ENCODE assay signal across 1 cellular context in the genomic region with DNA sequence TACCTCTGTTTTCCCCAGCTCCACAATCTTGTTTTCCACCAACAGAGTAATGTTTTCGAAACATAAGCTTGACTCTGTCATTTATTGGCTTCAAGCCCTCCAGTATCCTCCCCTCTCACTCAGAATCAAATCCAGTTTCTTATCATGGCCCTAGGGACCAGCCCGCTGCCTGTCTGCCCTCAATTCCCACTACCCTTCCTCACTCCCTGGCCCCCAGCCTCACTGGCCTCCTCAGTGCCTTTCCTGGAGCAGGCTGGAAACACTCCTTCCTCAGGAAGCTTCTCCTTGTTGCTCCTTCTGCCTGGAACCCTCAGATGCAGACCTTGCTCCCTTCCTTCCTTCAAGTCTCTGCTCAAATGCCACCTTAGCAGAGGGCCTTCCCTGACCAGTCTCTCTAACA.
TF ChIP-seq lines count a peak whose summit lies in the region.

No MANE protein-coding gene starts in this region.

TF ChIP-seq in H1, 55 proteins besides CTCF, POLR2A, EP300 and RAD21:
- TF ChIP-seq BCL11A (IDR thresholded peaks at IDR 0.05; ENCODE audit: low read depth in 2 of 2, low read length in 2 of 2) (no peak), SRF (IDR thresholded peaks at IDR 0.05; ENCODE audit: low read depth, low read length) (no peak), POU5F1 (IDR thresholded peaks at IDR 0.05; ENCODE audit: low read depth, low read length) (no peak), SUZ12 (IDR thresholded peaks at IDR 0.05; ENCODE audit: low read length) (no peak), PHF8 (conservative IDR thresholded peaks at IDR 0.05; ENCODE audit: low read depth, low read length) (no peak), RXRA (IDR thresholded peaks at IDR 0.05; ENCODE audit: insufficient read depth, low read depth, low read length) (no peak), USF2 (IDR thresholded peaks at IDR 0.05; ENCODE audit: low read length) (no peak), NANOG (IDR thresholded peaks at IDR 0.05; ENCODE audit: insufficient read depth, low read depth, low read length, poor library complexity, severe bottlenecking) (no peak), BACH1 (IDR thresholded peaks at IDR 0.05; ENCODE audit: low read length) (no peak), RNF2 (IDR thresholded peaks at IDR 0.05; ENCODE audit: borderline replicate concordance, low read depth, low read length, missing control alignments, poor library complexity, severe bottlenecking) (no peak), RFX5 (IDR thresholded peaks at IDR 0.05; ENCODE audit: borderline replicate concordance, low read depth, low read length) (no peak), YY1 (IDR thresholded peaks at IDR 0.05; ENCODE audit: low read depth, low read length) (no peak), SIRT6 (IDR thresholded peaks at IDR 0.05; ENCODE audit: low read length) (no peak)
- TF ChIP-seq, protein P1, sequence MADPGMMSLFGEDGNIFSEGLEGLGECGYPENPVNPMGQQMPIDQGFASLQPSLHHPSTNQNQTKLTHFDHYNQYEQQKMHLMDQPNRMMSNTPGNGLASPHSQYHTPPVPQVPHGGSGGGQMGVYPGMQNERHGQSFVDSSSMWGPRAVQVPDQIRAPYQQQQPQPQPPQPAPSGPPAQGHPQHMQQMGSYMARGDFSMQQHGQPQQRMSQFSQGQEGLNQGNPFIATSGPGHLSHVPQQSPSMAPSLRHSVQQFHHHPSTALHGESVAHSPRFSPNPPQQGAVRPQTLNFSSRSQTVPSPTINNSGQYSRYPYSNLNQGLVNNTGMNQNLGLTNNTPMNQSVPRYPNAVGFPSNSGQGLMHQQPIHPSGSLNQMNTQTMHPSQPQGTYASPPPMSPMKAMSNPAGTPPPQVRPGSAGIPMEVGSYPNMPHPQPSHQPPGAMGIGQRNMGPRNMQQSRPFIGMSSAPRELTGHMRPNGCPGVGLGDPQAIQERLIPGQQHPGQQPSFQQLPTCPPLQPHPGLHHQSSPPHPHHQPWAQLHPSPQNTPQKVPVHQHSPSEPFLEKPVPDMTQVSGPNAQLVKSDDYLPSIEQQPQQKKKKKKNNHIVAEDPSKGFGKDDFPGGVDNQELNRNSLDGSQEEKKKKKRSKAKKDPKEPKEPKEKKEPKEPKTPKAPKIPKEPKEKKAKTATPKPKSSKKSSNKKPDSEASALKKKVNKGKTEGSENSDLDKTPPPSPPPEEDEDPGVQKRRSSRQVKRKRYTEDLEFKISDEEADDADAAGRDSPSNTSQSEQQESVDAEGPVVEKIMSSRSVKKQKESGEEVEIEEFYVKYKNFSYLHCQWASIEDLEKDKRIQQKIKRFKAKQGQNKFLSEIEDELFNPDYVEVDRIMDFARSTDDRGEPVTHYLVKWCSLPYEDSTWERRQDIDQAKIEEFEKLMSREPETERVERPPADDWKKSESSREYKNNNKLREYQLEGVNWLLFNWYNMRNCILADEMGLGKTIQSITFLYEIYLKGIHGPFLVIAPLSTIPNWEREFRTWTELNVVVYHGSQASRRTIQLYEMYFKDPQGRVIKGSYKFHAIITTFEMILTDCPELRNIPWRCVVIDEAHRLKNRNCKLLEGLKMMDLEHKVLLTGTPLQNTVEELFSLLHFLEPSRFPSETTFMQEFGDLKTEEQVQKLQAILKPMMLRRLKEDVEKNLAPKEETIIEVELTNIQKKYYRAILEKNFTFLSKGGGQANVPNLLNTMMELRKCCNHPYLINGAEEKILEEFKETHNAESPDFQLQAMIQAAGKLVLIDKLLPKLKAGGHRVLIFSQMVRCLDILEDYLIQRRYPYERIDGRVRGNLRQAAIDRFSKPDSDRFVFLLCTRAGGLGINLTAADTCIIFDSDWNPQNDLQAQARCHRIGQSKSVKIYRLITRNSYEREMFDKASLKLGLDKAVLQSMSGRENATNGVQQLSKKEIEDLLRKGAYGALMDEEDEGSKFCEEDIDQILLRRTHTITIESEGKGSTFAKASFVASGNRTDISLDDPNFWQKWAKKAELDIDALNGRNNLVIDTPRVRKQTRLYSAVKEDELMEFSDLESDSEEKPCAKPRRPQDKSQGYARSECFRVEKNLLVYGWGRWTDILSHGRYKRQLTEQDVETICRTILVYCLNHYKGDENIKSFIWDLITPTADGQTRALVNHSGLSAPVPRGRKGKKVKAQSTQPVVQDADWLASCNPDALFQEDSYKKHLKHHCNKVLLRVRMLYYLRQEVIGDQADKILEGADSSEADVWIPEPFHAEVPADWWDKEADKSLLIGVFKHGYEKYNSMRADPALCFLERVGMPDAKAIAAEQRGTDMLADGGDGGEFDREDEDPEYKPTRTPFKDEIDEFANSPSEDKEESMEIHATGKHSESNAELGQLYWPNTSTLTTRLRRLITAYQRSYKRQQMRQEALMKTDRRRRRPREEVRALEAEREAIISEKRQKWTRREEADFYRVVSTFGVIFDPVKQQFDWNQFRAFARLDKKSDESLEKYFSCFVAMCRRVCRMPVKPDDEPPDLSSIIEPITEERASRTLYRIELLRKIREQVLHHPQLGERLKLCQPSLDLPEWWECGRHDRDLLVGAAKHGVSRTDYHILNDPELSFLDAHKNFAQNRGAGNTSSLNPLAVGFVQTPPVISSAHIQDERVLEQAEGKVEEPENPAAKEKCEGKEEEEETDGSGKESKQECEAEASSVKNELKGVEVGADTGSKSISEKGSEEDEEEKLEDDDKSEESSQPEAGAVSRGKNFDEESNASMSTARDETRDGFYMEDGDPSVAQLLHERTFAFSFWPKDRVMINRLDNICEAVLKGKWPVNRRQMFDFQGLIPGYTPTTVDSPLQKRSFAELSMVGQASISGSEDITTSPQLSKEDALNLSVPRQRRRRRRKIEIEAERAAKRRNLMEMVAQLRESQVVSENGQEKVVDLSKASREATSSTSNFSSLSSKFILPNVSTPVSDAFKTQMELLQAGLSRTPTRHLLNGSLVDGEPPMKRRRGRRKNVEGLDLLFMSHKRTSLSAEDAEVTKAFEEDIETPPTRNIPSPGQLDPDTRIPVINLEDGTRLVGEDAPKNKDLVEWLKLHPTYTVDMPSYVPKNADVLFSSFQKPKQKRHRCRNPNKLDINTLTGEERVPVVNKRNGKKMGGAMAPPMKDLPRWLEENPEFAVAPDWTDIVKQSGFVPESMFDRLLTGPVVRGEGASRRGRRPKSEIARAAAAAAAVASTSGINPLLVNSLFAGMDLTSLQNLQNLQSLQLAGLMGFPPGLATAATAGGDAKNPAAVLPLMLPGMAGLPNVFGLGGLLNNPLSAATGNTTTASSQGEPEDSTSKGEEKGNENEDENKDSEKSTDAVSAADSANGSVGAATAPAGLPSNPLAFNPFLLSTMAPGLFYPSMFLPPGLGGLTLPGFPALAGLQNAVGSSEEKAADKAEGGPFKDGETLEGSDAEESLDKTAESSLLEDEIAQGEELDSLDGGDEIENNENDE (IDR thresholded peaks at IDR 0.05; ENCODE audit: insufficient replicate concordance, low read length) = no peak
